Comparison of ENCODE assay signal across 16 cellular contexts in genomic region chr1:3292051-3292722, GRCh38.
DNase-seq lines count a peak whose midpoint lies in the region; ATAC-seq and TF ChIP-seq lines count a peak whose summit lies in the region.
"Had no signal": no experiment of that assay in that cellular context is flagged by ENCODE, and none has a peak within 500 bp of the region (broad histone marks: within the 10 kb centered on the region; RNA-seq: fewer than 3 reads in every experiment).

No MANE protein-coding gene starts in this region.

- WGBS in heart left ventricle, 4 donors = 37 to 56% (median 41%) methylated on average over 32 to 33 of the region's 33 CpGs
- WGBS in thyroid gland, 2 donors = 43 to 49% methylated on average over 32 to 33 of the region's 33 CpGs

- H3K27me3 ChIP-seq in heart left ventricle (peaks cover 0 to 9% (median 0%) of the 10 kb centered on the region in 9 donors), left lung (peaks cover 0 to 27% of the 10 kb centered on the region in 2 donors), thyroid gland (no peaks in the 10 kb centered on the region)

- H3K4me1 ChIP-seq in heart left ventricle = peaks cover 0 to 35% (median 4%) of the 10 kb centered on the region in 12 donors
- H3K4me1 ChIP-seq in left lung = no peaks in the 10 kb centered on the region
- H3K4me1 ChIP-seq in thyroid gland = peaks cover 13 to 21% of the 10 kb centered on the region in 2 donors

- TF ChIP-seq CTCF in heart left ventricle (IDR thresholded peaks at IDR 0.05) = peak in 1 of 12 donors; percentile 15
- no peak for TF ChIP-seq CTCF in left lung (IDR thresholded peaks at IDR 0.05)
- peak in 2 of 6 experiments; percentile 19 to 24 for TF ChIP-seq CTCF in thyroid gland (IDR thresholded peaks at IDR 0.05)

- H3K9me3 ChIP-seq in heart left ventricle (no peaks in the 10 kb centered on the region), left lung (no peaks in the 10 kb centered on the region), thyroid gland (no peaks in the 10 kb centered on the region)

- H3K36me3 ChIP-seq in heart left ventricle = no peaks in the 10 kb centered on the region
- no peaks in the 10 kb centered on the region for H3K36me3 ChIP-seq in left lung
- H3K36me3 ChIP-seq in thyroid gland = no peaks in the 10 kb centered on the region

- H3K27ac ChIP-seq in heart left ventricle (peak overlapping the region in 10 of 12 donors; percentile 61 to 89 (median 76)), left lung (no peak overlapping the region), thyroid gland (peak overlapping the region; percentile 41 to 77 (median 65))

- DNase-seq in SW480 (ENCODE audit: low spot score) (peak; percentile 36), heart left ventricle (peak in 3 of 5 donors; percentile 39 to 89 (median 85)), left lung (no peak), thyroid gland (peak; percentile 90 to 93), NCI-H510A (lab: John Stamatoyannopoulos, UW) (no peak)
- DNase-seq: C1 segment of cervical spinal cord; CD8-positive, alpha-beta memory T cell; HFFc6; KBM-7; NCI-H187; NCI-H2107; NCI-H2227 treated with DMSO at 0.1 percent for 48 hours; NCI-H524; NCI-H82 had no signal

- intact Hi-C loops in heart left ventricle (cut with DNase I) (no loop called here), left lung (cut with DNase I) (no loop called here), thyroid gland (cut with DNase I) (no loop called here)

- peak; percentile 65 to 87 (median 78) for ATAC-seq in heart left ventricle
- peak; percentile 63 for ATAC-seq in left lung
- ATAC-seq in GM21515 (IDR thresholded peaks at IDR 0.05; ENCODE audit: unreplicated experiment) = no peak
- no peak for ATAC-seq in GM18867 (IDR thresholded peaks at IDR 0.05; ENCODE audit: unreplicated experiment)

- TF ChIP-seq POLR2A in heart left ventricle (IDR thresholded peaks at IDR 0.05) (no peak), thyroid gland (IDR thresholded peaks at IDR 0.05) (no peak)

- H3K4me3 ChIP-seq in heart left ventricle (no peak overlapping the region), left lung (no peak overlapping the region), thyroid gland (replicated peaks in 1 of 3) (no peak overlapping the region)

Comparison
In these comparisons a context has a peak if more than half of its experiments do, and no peak if none do; other contexts are left out.
1. DNase-seq: peak in SW480 (single experiment), heart left ventricle (3 of 5) and thyroid gland (2 of 2); none in left lung (0 of 2) and NCI-H510A (single experiment).
2. ATAC-seq: peak in heart left ventricle (4 of 4) and left lung (single experiment); none in GM21515 (single experiment) and GM18867 (single experiment).
3. H3K27ac ChIP-seq: peak in heart left ventricle (10 of 12) and thyroid gland (3 of 3); none in left lung (0 of 2).